Comparison of ENCODE assay signal across 9 cellular contexts in the genomic region with DNA sequence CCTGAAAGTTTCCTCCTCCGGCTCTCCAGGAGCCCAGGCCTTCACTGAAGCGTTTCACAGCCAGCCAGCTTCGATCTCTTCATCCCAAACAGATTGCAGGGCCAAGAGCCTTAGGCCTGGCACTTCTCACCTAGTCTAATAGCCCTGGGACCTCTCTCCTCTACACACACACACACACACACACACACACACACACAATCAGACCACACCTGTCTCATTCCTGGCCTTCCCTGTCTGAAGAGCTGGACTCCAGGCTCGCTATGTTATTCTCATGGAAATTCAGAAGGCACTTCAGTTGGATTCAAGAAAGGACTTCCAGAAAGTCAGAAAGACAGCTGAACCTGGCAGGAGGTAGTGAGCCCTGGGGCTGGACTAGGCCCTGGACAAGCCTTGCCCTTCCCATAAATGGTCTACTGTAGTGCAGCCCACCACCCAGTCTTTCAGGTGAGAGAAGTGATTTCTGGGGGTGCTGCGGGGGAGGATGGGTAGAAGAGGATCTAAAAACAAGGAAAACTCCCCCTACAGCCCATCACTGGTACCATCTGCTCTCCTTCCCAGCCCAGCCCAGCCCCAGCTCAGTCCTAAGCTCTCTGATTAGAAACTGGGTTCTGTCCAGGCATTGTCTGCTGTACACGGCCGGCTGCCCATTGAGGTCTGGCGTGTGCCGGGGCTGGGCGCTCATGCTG. TPM values are rescaled to one million over a fixed set of nuclear protein-coding genes. Genes with fewer than 3 reads are reported as not detected.
DNase-seq lines count a peak whose midpoint lies in the region; TF ChIP-seq lines count a peak whose summit lies in the region.
"Had no signal": no experiment of that assay in that cellular context is flagged by ENCODE, and none has a peak within 500 bp of the region (broad histone marks: within the 10 kb centered on the region; RNA-seq: fewer than 3 reads in every experiment).

No MANE protein-coding gene starts in this region.

- H3K36me3 Mint-ChIP-seq in activated T-helper 2 cell treated with anti-CD3 and anti-CD28 coated beads, Interferon-gamma antibody, Interleukin-2, Interleukin-4, amounts not matched to agents 10 μg/mL and 5 μg/mL and 100 μg/mL, durations not matched to agents 14 hours and 24 hours and 36 hours (ENCODE audit: low read depth), result peaks cover 14% of the 10 kb centered on the region
- H3K36me3 Mint-ChIP-seq in immature natural killer cell, result no peaks in the 10 kb centered on the region

- 73% methylated on average over 10 of the region's 10 CpGs; no CpG with 5 or more reads in 1 of the 2 donors for WGBS in transverse colon (ENCODE audit: low coverage in 1 of 2), 2 donors

- peaks cover 72% of the 10 kb centered on the region for H3K4me1 Mint-ChIP-seq in activated T-helper 2 cell treated with anti-CD3 and anti-CD28 coated beads, Interferon-gamma antibody, Interleukin-2, Interleukin-4, amounts not matched to agents 10 μg/mL and 5 μg/mL and 100 μg/mL, durations not matched to agents 14 hours and 24 hours and 36 hours (ENCODE audit: low read depth)
- peaks cover 75 to 78% of the 10 kb centered on the region in 2 donors for H3K4me1 Mint-ChIP-seq in immature natural killer cell

- no peaks in the 10 kb centered on the region for H3K27me3 ChIP-seq in transverse colon

- H3K4me3 Mint-ChIP-seq in activated T-helper 2 cell treated with anti-CD3 and anti-CD28 coated beads, Interferon-gamma antibody, Interleukin-2, Interleukin-4, amounts not matched to agents 10 μg/mL and 5 μg/mL and 100 μg/mL, durations not matched to agents 14 hours and 24 hours and 36 hours (ENCODE audit: low read depth), result peak overlapping the region; percentile 96
- peak overlapping the region; percentile 81 to 94 (median 91) for H3K4me3 Mint-ChIP-seq in immature natural killer cell

- peak overlapping the region; percentile 74 to 82 (median 77) for H3K27ac ChIP-seq in transverse colon
- H3K27ac ChIP-seq: VCaP had no signal

- peak overlapping the region; percentile 98 for H3K27ac Mint-ChIP-seq in activated T-helper 2 cell treated with anti-CD3 and anti-CD28 coated beads, Interferon-gamma antibody, Interleukin-2, Interleukin-4, amounts not matched to agents 10 μg/mL and 5 μg/mL and 100 μg/mL, durations not matched to agents 14 hours and 24 hours and 36 hours
- peak overlapping the region; percentile 98 to 100 (median 100) for H3K27ac Mint-ChIP-seq in immature natural killer cell

- no peak for TF ChIP-seq EP300 in transverse colon (IDR thresholded peaks at IDR 0.05; ENCODE audit: low read depth)

- intact Hi-C loops in activated T-helper 2 cell treated with anti-CD3 and anti-CD28 coated beads, Interferon-gamma antibody, Interleukin-2, Interleukin-4, amounts not matched to agents 10 μg/mL and 5 μg/mL and 100 μg/mL, durations not matched to agents 14 hours and 24 hours and 36 hours (cut with micrococcal nuclease), result loop anchor here (5.0 kb wide), 3 partner anchors 113 to 393 kb away; no protein-coding TSS in a partner anchor
- intact Hi-C loops in transverse colon (cut with DNase I; ENCODE audit: low total_unique reads), result no loop called here

- in situ Hi-C loops in transverse colon (cut with MboI; ENCODE audit: low pct_ligation_motif_present in 1 of 4, low pct_unique_long_range_greater_than_20kb in 1 of 4, low sequenced_read_pairs in 3 of 4), result no loop called here

- no peaks in the 10 kb centered on the region for H3K9me3 ChIP-seq in transverse colon

- no peaks in the 10 kb centered on the region for H3K36me3 ChIP-seq in transverse colon

- H3K4me3 ChIP-seq in NB4 (ENCODE audit: low read depth, low read length), result no peak overlapping the region
- no peak overlapping the region for H3K4me3 ChIP-seq in transverse colon

- H3K4me1 ChIP-seq in transverse colon, result peaks cover 21 to 80% (median 45%) of the 10 kb centered on the region in 4 donors

- TF ChIP-seq POLR2A in NB4 (IDR thresholded peaks at IDR 0.05; ENCODE audit: extremely low read depth, insufficient read length), result no peak
- TF ChIP-seq POLR2A in transverse colon (IDR thresholded peaks at IDR 0.05), result no peak

- no peaks in the 10 kb centered on the region for H3K9me3 Mint-ChIP-seq in activated T-helper 2 cell treated with anti-CD3 and anti-CD28 coated beads, Interferon-gamma antibody, Interleukin-2, Interleukin-4, amounts not matched to agents 10 μg/mL and 5 μg/mL and 100 μg/mL, durations not matched to agents 14 hours and 24 hours and 36 hours
- no peaks in the 10 kb centered on the region for H3K9me3 Mint-ChIP-seq in immature natural killer cell

- TF ChIP-seq CTCF in NB4 (IDR thresholded peaks at IDR 0.05; ENCODE audit: low read depth, low read length), result peak; percentile 28
- TF ChIP-seq CTCF in transverse colon (IDR thresholded peaks at IDR 0.05), result peak in 4 of 5 experiments; percentile 12 to 23 (median 20)

- H3K27me3 Mint-ChIP-seq in activated T-helper 2 cell treated with anti-CD3 and anti-CD28 coated beads, Interferon-gamma antibody, Interleukin-2, Interleukin-4, amounts not matched to agents 10 μg/mL and 5 μg/mL and 100 μg/mL, durations not matched to agents 14 hours and 24 hours and 36 hours (ENCODE audit: low read depth), result no peaks in the 10 kb centered on the region
- peaks cover 4 to 21% (median 5%) of the 10 kb centered on the region in 3 donors for H3K27me3 Mint-ChIP-seq in immature natural killer cell (ENCODE audit: low read depth in 3 of 3)

- peak; percentile 40 for DNase-seq in DMS53 (lab: John Stamatoyannopoulos, UW)
- DNase-seq in DMS53 treated with DMSO at 0.1 percent for 48 hours (lab: John Stamatoyannopoulos, UW; ENCODE audit: unreplicated experiment), result no peak
- DNase-seq in NB4 (ENCODE audit: low read depth), result peak; percentile 53
- DNase-seq in activated T-helper 2 cell treated with anti-CD3 and anti-CD28 coated beads, Interferon-gamma antibody, Interleukin-2, Interleukin-4, amounts not matched to agents 10 μg/mL and 5 μg/mL and 100 μg/mL, durations not matched to agents 14 hours and 24 hours and 36 hours (ENCODE audit: low spot score), result no peak
- DNase-seq in immature natural killer cell, result peak in 1 of 3 donors; percentile 18
- DNase-seq in transverse colon, result no peak
- DNase-seq in NCI-H2196 (lab: John Stamatoyannopoulos, UW; ENCODE audit: unreplicated experiment), result no peak
- DNase-seq in cerebellum (ENCODE audit: low spot score), result no peak

RNA-seq across cellular contexts. Expression of a gene that starts 2.7 kb away (rescaled TPM):
- 50.4 and 53.2 TPM in 2 replicates for total RNA-seq in activated T-helper 2 cell treated with anti-CD3 and anti-CD28 coated beads, Interferon-gamma antibody, Interleukin-2, Interleukin-4, amounts not matched to agents 10 μg/mL and 5 μg/mL and 100 μg/mL, durations not matched to agents 14 hours and 24 hours and 36 hours
- polyA plus RNA-seq in immature natural killer cell, result 1 to 10 TPM; 1.6 to 9.1 (median 2.9) TPM
- 10 to 100 TPM in 3 of 4 donors, 1 to 10 TPM in 1; 3.2 to 40.4 (median 22.7) TPM for total RNA-seq in transverse colon
- total RNA-seq in cerebellum, result 101 TPM

Comparison
In these comparisons a context has a peak if more than half of its experiments do, and no peak if none do; other contexts are left out.
1. DNase-seq: peak in DMS53 (single experiment) and NB4 (single experiment); none in DMS53 treated with DMSO at 0.1 percent for 48 hours (single experiment), activated T-helper 2 cell treated with anti-CD3 and anti-CD28 coated beads, Interferon-gamma antibody, Interleukin-2, Interleukin-4, amounts not matched to agents 10 μg/mL and 5 μg/mL and 100 μg/mL, durations not matched to agents 14 hours and 24 hours and 36 hours (single experiment), transverse colon (single experiment), NCI-H2196 (single experiment) and cerebellum (single experiment).